In genomic region chr19:5883157-5883873, GRCh38 we compare ENCODE assay signal across 13 cellular contexts. TPM values are rescaled to one million over a fixed set of nuclear protein-coding genes. Genes with fewer than 3 reads are reported as not detected.
"Had no signal": no experiment of that assay in that cellular context is flagged by ENCODE, and none has a peak within 500 bp of the region (broad histone marks: within the 10 kb centered on the region; RNA-seq: fewer than 3 reads in every experiment).

No MANE protein-coding gene starts in this region.

RNA-seq across cellular contexts. Expression of gene FUT5, which starts 13.0 kb away (rescaled TPM):
- total RNA-seq: breast epithelium, dermis blood vessel endothelial cell, fibroblast of lung, heart left ventricle, left colon, lower leg skin, psoas muscle, right atrium auricular region, skeletal muscle tissue, upper lobe of left lung, vagina had no signal
- polyA plus RNA-seq: fibroblast of lung, heart left ventricle, immature natural killer cell, neural cell, psoas muscle had no signal

RNA-seq across cellular contexts. Expression of gene FUT3, which starts 32.1 kb away (rescaled TPM):
- total RNA-seq: dermis blood vessel endothelial cell, fibroblast of lung, heart left ventricle, right atrium auricular region, skeletal muscle tissue had no signal
- polyA plus RNA-seq: fibroblast of lung, immature natural killer cell had no signal
